ENCODE assay signal across 11 cellular contexts in the genomic region with DNA sequence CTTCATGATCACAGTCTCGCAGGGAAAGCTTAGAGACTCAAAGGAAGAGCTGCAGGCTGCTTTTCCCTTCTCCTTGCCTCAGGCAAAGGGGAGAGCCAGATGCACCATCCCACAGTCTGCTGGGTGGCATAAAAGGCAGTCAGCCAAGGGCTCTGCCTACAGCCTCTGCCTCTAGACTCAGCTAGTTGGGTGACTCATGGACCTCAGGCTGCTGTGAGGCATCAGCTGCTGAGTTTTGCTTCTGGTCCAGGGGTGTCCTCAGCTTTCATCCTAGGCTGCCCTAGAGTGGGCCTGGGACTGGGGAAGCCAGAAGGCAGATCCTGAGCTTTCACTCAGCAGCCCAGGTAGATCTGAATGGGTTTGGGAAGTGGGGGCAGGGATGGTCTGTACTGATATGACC. TPM values are rescaled to one million over a fixed set of nuclear protein-coding genes. Genes with fewer than 3 reads are reported as not detected.
DNase-seq lines count a peak whose midpoint lies in the region; ATAC-seq and TF ChIP-seq lines count a peak whose summit lies in the region.
"Had no signal": no experiment of that assay in that cellular context is flagged by ENCODE, and none has a peak within 500 bp of the region (broad histone marks: within the 10 kb centered on the region; RNA-seq: fewer than 3 reads in every experiment).

No MANE protein-coding gene starts in this region.

- in situ Hi-C loops in astrocyte of the spinal cord (cut with HindIII; ENCODE audit: low sequenced_read_pairs) = no loop called here

- no peaks in the 10 kb centered on the region for H3K4me1 ChIP-seq in lung (ENCODE audit: control insufficient read depth in 2 of 2, insufficient read depth in 2 of 2, low read length in 2 of 2)

- no peaks in the 10 kb centered on the region for H3K27me3 ChIP-seq in lung (ENCODE audit: control insufficient read depth, insufficient read depth)

- peak; percentile 51 for ATAC-seq in lung (ENCODE audit: insufficient read depth, low FRiP score)
- ATAC-seq in GM19455 (IDR thresholded peaks at IDR 0.05; ENCODE audit: unreplicated experiment) = no peak
- no peak for ATAC-seq in GM19395 (IDR thresholded peaks at IDR 0.05; ENCODE audit: unreplicated experiment)

- no peaks in the 10 kb centered on the region for H3K9me3 ChIP-seq in lung (ENCODE audit: control insufficient read depth in 2 of 2, insufficient read depth in 1 of 2, low read length in 1 of 2)

- H3K4me3 ChIP-seq in astrocyte of the spinal cord (ENCODE audit: low read depth, low read length) (no peak overlapping the region), lung (no peak overlapping the region)

- DNase-seq in Ammon's horn (ENCODE audit: low spot score) (peak; percentile 72), HK-2 (ENCODE audit: unreplicated experiment) (peak; percentile 62), astrocyte of the spinal cord (ENCODE audit: low read depth, low spot score) (peak; percentile 53), lung (ENCODE audit: low spot score) (no peak), NOMO-1 treated with DMSO at 0.1 percent for 48 hours (lab: John Stamatoyannopoulos, UW; ENCODE audit: unreplicated experiment) (no peak), T-helper 2 cell (no peak)
- DNase-seq: activated CD4-positive, alpha-beta T cell treated with anti-CD3 and anti-CD28 coated beads, Interleukin-2, amount 50 U/mL, for 4 hours; effector CD4-positive, alpha-beta T cell; nephron progenitor cell had no signal

- no peak overlapping the region for H3K27ac ChIP-seq in lung (ENCODE audit: low read depth in 1 of 2, low read length in 1 of 2)

- H3K36me3 ChIP-seq in lung (ENCODE audit: control insufficient read depth in 2 of 2, insufficient read depth in 2 of 2, low read length in 2 of 2) = no peaks in the 10 kb centered on the region

- TF ChIP-seq CTCF in astrocyte of the spinal cord (IDR thresholded peaks at IDR 0.05; ENCODE audit: low read depth, low read length) (no peak), lung (IDR thresholded peaks at IDR 0.05; ENCODE audit: control extremely low read depth, extremely low read depth) (no peak)

- 92 to 95% methylated on average over 1 of the region's 1 CpG for WGBS in lung, 2 donors

RNA-seq across cellular contexts. Expression of a gene that starts 11.7 kb away (rescaled TPM):
- 1 to 10 TPM in 1 of 2 donors, under 1 TPM in 1; 0.23 to 1.0 TPM for total RNA-seq in lung
- 1 to 10 TPM in 1 of 2 donors, under 1 TPM in 1; 0.47 to 1.2 TPM for polyA plus RNA-seq in lung

Comparison
In these comparisons a context has a peak if more than half of its experiments do, and no peak if none do; other contexts are left out.
1. DNase-seq: peak in Ammon's horn (single experiment), HK-2 (single experiment) and astrocyte of the spinal cord (single experiment); none in lung (single experiment), NOMO-1 treated with DMSO at 0.1 percent for 48 hours (single experiment) and T-helper 2 cell (0 of 5).